In genomic region chr19:17605761-17606745, GRCh38 we compare ENCODE assay signal across 8 cellular contexts. TPM values are rescaled to one million over a fixed set of nuclear protein-coding genes. Genes with fewer than 3 reads are reported as not detected.
DNase-seq lines count a peak whose midpoint lies in the region; ATAC-seq and TF ChIP-seq lines count a peak whose summit lies in the region.

No MANE protein-coding gene starts in this region.

- CTCF ChIA-PET in GM10248 (lab: Yijun Ruan, JAX): interaction anchor here (0.7 to 6.0 kb wide), 23 partner anchors 10 to 253 kb away, joined by 3 to 43 read pairs (median 4); partner anchors contain the start of gene RPL18A

- ATAC-seq in HG02588 (IDR thresholded peaks at IDR 0.05; ENCODE audit: unreplicated experiment) (peak; percentile 59), left colon (peak; percentile 84)

- POLR2A ChIA-PET in GM10248 (lab: Yijun Ruan, JAX): interaction anchor here (0.6 kb wide), 1 partner anchor 187 kb away, joined by 3 read pairs; no protein-coding TSS in a partner anchor

- DNase-seq in GM10248 (ENCODE audit: extremely low spot score) (peak; percentile 96), NCI-H1105 treated with DMSO at 0.1 percent for 48 hours (lab: John Stamatoyannopoulos, UW) (peak; percentile 85), cerebellum (ENCODE audit: low spot score) (peak; percentile 45), left colon (peak; percentile 67 to 80), putamen (ENCODE audit: low spot score) (no peak)
- peak; percentile 57 for DNase-seq in activated CD4-positive, CD25-positive, alpha-beta regulatory T cell treated with anti-CD3 and anti-CD28 coated beads, Interleukin-2, amount 50 U/mL, for 16 hours (ENCODE audit: low read depth, low spot score)
- DNase-seq in stimulated activated CD4-positive, alpha-beta T cell treated with anti-CD3 and anti-CD28 coated beads, Interleukin-2, amount 100 ng/mL, for 24 hours: peak; percentile 78 to 85

- TF ChIP-seq CTCF in GM10248 (IDR thresholded peaks at IDR 0.05; ENCODE audit: control extremely low read depth, extremely low read depth, low read depth, missing control alignments): peak; percentile 42

- intact Hi-C loops in left colon (cut with DNase I, micrococcal nuclease): no loop called here

RNA-seq across cellular contexts. Expression of gene COLGALT1, which starts 50.6 kb away (rescaled TPM):
- total RNA-seq in cerebellum: 19.1 TPM
- total RNA-seq in left colon: 10 to 100 TPM; 48.3 to 53.3 TPM
